16 cellular contexts compared by ENCODE assay signal in the genomic region with DNA sequence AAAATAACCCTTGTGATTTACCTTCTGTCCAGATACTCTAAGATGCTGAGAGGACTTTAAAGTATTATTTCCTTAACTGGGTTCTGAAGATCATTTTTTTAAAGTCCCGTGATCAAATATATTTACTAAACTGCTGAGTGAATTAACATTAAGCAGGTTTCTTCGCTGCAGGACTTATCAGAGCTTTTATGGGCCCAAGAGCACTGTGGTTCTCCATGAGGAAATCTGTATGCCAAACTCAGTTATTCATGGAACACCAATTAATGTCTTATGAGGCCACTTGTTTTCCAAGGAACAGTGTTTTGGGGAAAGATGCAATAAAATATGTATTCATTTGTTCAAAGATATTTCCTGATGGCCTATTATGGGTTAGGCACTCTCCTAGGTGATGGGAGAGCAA.
"Had no signal": no experiment of that assay in that cellular context is flagged by ENCODE, and none has a peak within 500 bp of the region (broad histone marks: within the 10 kb centered on the region; RNA-seq: fewer than 3 reads in every experiment).

No MANE protein-coding gene starts in this region.

- H3K36me3 Mint-ChIP-seq: type B pancreatic cell had no signal

- H3K27ac Mint-ChIP-seq: type B pancreatic cell had no signal

- H3K4me1 ChIP-seq: adrenal gland, breast epithelium, psoas muscle had no signal

- H3K27me3 ChIP-seq: adrenal gland, breast epithelium, ovary had no signal

- H3K27ac ChIP-seq: adrenal gland, breast epithelium, ovary, psoas muscle, skin epidermis, stomach, VCaP had no signal

- H3K9me3 Mint-ChIP-seq: type B pancreatic cell had no signal

- H3K4me3 ChIP-seq: adrenal gland, breast epithelium, ovary, psoas muscle, skin epidermis, stomach had no signal

- H3K9me3 ChIP-seq: adrenal gland, breast epithelium, ovary, psoas muscle, stomach had no signal

- H3K27me3 Mint-ChIP-seq: naive B cell, type B pancreatic cell had no signal

- H3K4me3 Mint-ChIP-seq: type B pancreatic cell had no signal

- ATAC-seq: left ventricle myocardium superior, psoas muscle, right cardiac atrium had no signal

- DNase-seq: activated CD4-positive, alpha-beta T cell treated with anti-CD3 and anti-CD28 coated beads for 1 hour; activated gamma-delta T cell treated with Interleukin-2 at 50 U/mL for 16 hours; adrenal gland; effector CD8-positive, alpha-beta T cell; left ventricle myocardium superior; naive B cell; ovary; psoas muscle; right cardiac atrium; stomach; T-helper 2 cell had no signal

- FAIRE-seq: astrocyte had no signal

- H3K36me3 ChIP-seq: adrenal gland, breast epithelium, ovary had no signal
